In genomic region chr11:497565-498296, GRCh38 we compare ENCODE assay signal across 1 cellular context.
TF ChIP-seq lines count a peak whose summit lies in the region.

No MANE protein-coding gene starts in this region.

TF ChIP-seq in K562, 482 proteins besides CTCF, POLR2A, EP300 and RAD21:
- TF ChIP-seq POLR2AphosphoS5 (IDR thresholded peaks at IDR 0.05; ENCODE audit: control insufficient read depth, insufficient read depth, low read depth, low read length) (0 out of 2 replicates have a peak, but pooled peaks have one; percentile 3), FOXA1 (IDR thresholded peaks at IDR 0.05; ENCODE audit: borderline replicate concordance) (no peak), ZBTB43 (CRISPR knock-in tag; IDR thresholded peaks at IDR 0.05) (peak; percentile 97), RBFOX2 (IDR thresholded peaks at IDR 0.05; ENCODE audit: low read depth, low read length) (peak; percentile 58), POLR2G (IDR thresholded peaks at IDR 0.05; ENCODE audit: low read depth, low read length) (peak; percentile 57), STAT5A (IDR thresholded peaks at IDR 0.05; ENCODE audit: borderline replicate concordance, low read length) (peak; percentile 57), MAX (CRISPR knock-in tag; IDR thresholded peaks at IDR 0.05) (peak; percentile 6), MCM2 (IDR thresholded peaks at IDR 0.05; ENCODE audit: low read depth) (no peak)
